In the genomic region with DNA sequence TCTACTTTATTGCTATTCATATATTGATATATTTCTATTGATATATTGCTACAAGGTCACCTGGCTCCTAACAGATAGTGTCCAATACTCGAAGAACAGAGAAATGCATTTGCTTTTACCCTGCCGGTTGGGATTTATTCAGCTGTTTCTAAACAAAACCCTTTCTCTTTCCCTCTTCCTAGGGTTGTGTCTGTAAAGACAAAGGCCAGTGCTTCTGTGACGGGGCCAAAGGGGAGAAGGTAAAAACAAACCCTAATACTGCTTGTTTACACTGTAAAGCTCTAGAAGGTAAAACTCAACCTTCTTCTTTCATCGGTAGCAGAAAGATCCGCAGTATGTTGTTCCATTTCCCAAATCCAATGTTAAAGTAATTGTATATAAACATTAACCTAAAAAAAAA, we compare ENCODE assay signal across 1 cellular context.
TF ChIP-seq lines count a peak whose summit lies in the region.

No MANE protein-coding gene starts in this region.

TF ChIP-seq in HCT116, 20 proteins besides CTCF, POLR2A, EP300 and RAD21 (continued from another document):
- TF ChIP-seq, protein P1, sequence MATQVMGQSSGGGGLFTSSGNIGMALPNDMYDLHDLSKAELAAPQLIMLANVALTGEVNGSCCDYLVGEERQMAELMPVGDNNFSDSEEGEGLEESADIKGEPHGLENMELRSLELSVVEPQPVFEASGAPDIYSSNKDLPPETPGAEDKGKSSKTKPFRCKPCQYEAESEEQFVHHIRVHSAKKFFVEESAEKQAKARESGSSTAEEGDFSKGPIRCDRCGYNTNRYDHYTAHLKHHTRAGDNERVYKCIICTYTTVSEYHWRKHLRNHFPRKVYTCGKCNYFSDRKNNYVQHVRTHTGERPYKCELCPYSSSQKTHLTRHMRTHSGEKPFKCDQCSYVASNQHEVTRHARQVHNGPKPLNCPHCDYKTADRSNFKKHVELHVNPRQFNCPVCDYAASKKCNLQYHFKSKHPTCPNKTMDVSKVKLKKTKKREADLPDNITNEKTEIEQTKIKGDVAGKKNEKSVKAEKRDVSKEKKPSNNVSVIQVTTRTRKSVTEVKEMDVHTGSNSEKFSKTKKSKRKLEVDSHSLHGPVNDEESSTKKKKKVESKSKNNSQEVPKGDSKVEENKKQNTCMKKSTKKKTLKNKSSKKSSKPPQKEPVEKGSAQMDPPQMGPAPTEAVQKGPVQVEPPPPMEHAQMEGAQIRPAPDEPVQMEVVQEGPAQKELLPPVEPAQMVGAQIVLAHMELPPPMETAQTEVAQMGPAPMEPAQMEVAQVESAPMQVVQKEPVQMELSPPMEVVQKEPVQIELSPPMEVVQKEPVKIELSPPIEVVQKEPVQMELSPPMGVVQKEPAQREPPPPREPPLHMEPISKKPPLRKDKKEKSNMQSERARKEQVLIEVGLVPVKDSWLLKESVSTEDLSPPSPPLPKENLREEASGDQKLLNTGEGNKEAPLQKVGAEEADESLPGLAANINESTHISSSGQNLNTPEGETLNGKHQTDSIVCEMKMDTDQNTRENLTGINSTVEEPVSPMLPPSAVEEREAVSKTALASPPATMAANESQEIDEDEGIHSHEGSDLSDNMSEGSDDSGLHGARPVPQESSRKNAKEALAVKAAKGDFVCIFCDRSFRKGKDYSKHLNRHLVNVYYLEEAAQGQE (IDR thresholded peaks at IDR 0.05; ENCODE audit: low read depth): no peak
- TF ChIP-seq POLR2AphosphoS5 (IDR thresholded peaks at IDR 0.05; ENCODE audit: low read depth, low read length) (no peak), SP1 (IDR thresholded peaks at IDR 0.05; ENCODE audit: low read depth) (no peak), CEBPB (IDR thresholded peaks at IDR 0.05; ENCODE audit: low read depth) (no peak)
